ENCODE assay signal across 22 cellular contexts in the genomic region with DNA sequence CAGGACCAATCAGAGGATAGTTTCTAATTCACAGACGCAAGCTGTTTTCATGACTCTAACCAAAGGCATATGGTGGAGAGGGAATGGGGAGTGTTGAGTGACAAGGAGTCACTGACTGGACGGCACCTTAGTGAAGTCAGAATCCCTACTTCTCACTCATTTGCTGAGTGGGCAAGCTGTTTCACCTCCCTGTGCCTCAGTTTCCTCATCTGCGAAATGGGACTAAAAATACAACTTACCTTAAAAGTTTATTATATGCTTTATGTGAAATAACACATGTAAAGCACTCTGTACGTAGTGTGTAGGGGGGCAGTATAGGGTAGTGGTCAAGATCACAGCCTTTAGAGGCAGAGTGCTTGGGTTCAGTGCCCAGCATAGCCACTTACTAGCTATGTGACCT.
DNase-seq lines count a peak whose midpoint lies in the region; ATAC-seq and TF ChIP-seq lines count a peak whose summit lies in the region.
"Had no signal": no experiment of that assay in that cellular context is flagged by ENCODE, and none has a peak within 500 bp of the region (broad histone marks: within the 10 kb centered on the region; RNA-seq: fewer than 3 reads in every experiment).

No MANE protein-coding gene starts in this region.

- peak overlapping the region; percentile 75 for H3K14ac ChIP-seq in trophoblast cell (ENCODE audit: low read length)

- peaks cover 17 to 72% (median 39%) of the 10 kb centered on the region in 11 experiments; a peak in 18 of 22 replicates for H3K36me3 ChIP-seq in BLaER1 treated with 17β-estradiol and CSF1 and Interleukin-3, amounts not matched to agents 10 nM and 100 nM
- H3K36me3 ChIP-seq in PC-3 (ENCODE audit: low read depth, low read length) (no peaks in the 10 kb centered on the region), trophoblast cell (ENCODE audit: control insufficient read depth in 1 of 2, insufficient read depth in 2 of 2, low read length in 2 of 2) (peaks cover 2 to 11% of the 10 kb centered on the region in 2 experiments), prostate gland (no peaks in the 10 kb centered on the region)
- H3K36me3 ChIP-seq: ascending aorta, gastrocnemius medialis, HAP-1, lower lobe of right lung had no signal

- no TSS peak for BruUV-seq in PC-3 (replicated peaks; lab: Mats Ljungman, UMichigan)

- peak overlapping the region; percentile 75 for H2BK120ac ChIP-seq in trophoblast cell (ENCODE audit: insufficient read depth, low read length, poor library complexity)

- H3K4me3 ChIP-seq in BLaER1 treated with 17β-estradiol and CSF1 and Interleukin-3, amounts not matched to agents 10 nM and 100 nM: no peak overlapping the region
- H3K4me3 ChIP-seq in PC-3 (ENCODE audit: low read length): no peak overlapping the region
- no peak overlapping the region for H3K4me3 ChIP-seq in trophoblast cell (ENCODE audit: low read depth, low read length)
- no peak overlapping the region for H3K4me3 ChIP-seq in prostate gland
- H3K4me3 ChIP-seq: ascending aorta, esophagus muscularis mucosa, gastrocnemius medialis, HAP-1, lower lobe of right lung had no signal

- CTCF ChIA-PET in PC-3 (lab: Charles Lee): no interaction called here

- H2AK5ac ChIP-seq in trophoblast cell (ENCODE audit: low read length): peak overlapping the region; percentile 95

- H4K8ac ChIP-seq in trophoblast cell (ENCODE audit: low read depth, low read length): no peak overlapping the region

- H3F3A ChIP-seq in PC-3 (ENCODE audit: low read length, unreplicated experiment): no peaks in the 10 kb centered on the region

- H3K27ac ChIP-seq in BLaER1 treated with 17β-estradiol and CSF1 and Interleukin-3, amounts not matched to agents 10 nM and 100 nM: peak overlapping the region in 3 of 11 experiments; percentile 54 to 69 (median 65); a peak in 3 of 22 replicates
- H3K27ac ChIP-seq in PC-3 (ENCODE audit: low read length) (no peak overlapping the region), trophoblast cell (ENCODE audit: low read depth, low read length) (peak overlapping the region; percentile 75), prostate gland (no peak overlapping the region)
- H3K27ac ChIP-seq: ascending aorta, esophagus muscularis mucosa, gastrocnemius medialis, lower lobe of right lung, RWPE1 had no signal

- no CpG with 5 or more reads among the region's 4 CpGs for WGBS in trophoblast cell (ENCODE audit: extremely low coverage, insufficient coverage, insufficient read length)
- WGBS in prostate gland: 72% methylated on average over 4 of the region's 4 CpGs

- ATAC-seq in PC-3: no peak
- ATAC-seq: gastrocnemius medialis had no signal

- peak overlapping the region in 2 of 11 experiments; percentile 42 to 58; a peak in 2 of 22 replicates for H3K9ac ChIP-seq in BLaER1 treated with 17β-estradiol and CSF1 and Interleukin-3, amounts not matched to agents 10 nM and 100 nM
- H3K9ac ChIP-seq in PC-3 (ENCODE audit: low read length): no peak overlapping the region
- H3K9ac ChIP-seq in trophoblast cell (ENCODE audit: low read length): no peak overlapping the region

- no peaks in the 10 kb centered on the region for H3K9me2 ChIP-seq in PC-3 (replicated peaks; ENCODE audit: low read length)

- H3K18ac ChIP-seq in trophoblast cell (ENCODE audit: low read length): peak overlapping the region; percentile 80

- intact Hi-C loops in PC-3 (cut with micrococcal nuclease): no loop called here
- intact Hi-C loops in prostate gland (cut with DNase I): no loop called here

- peaks cover 18% of the 10 kb centered on the region for H3K79me1 ChIP-seq in trophoblast cell (ENCODE audit: low read length)

- H3K79me2 ChIP-seq in PC-3 (ENCODE audit: low read length): no peaks in the 10 kb centered on the region
- H3K79me2 ChIP-seq in trophoblast cell (ENCODE audit: control insufficient read depth, insufficient read depth, low read length, poor library complexity): peaks cover 3% of the 10 kb centered on the region

- H3K4me1 Mint-ChIP-seq in chondrocyte (ENCODE audit: low read depth) (peaks cover 58% of the 10 kb centered on the region), nephron progenitor cell (peaks cover 40% of the 10 kb centered on the region)

- H3K36me3 Mint-ChIP-seq in chondrocyte (ENCODE audit: low read depth): peaks cover 43% of the 10 kb centered on the region
- peaks cover 42% of the 10 kb centered on the region for H3K36me3 Mint-ChIP-seq in nephron progenitor cell (ENCODE audit: low read depth)
- H3K36me3 Mint-ChIP-seq: activated naive CD4-positive, alpha-beta T cell treated with anti-CD3 and anti-CD28 coated beads, Interleukin-2, amount 10 ng/mL, durations not matched to agents 7 days and 5 days; CD4-positive, CD25-positive, alpha-beta regulatory T cell had no signal

- H3K9me3 Mint-ChIP-seq in chondrocyte (ENCODE audit: low read depth) (no peaks in the 10 kb centered on the region), nephron progenitor cell (peaks cover 5% of the 10 kb centered on the region)
- H3K9me3 Mint-ChIP-seq: activated naive CD4-positive, alpha-beta T cell treated with anti-CD3 and anti-CD28 coated beads, Interleukin-2, amount 10 ng/mL, durations not matched to agents 7 days and 5 days; activated T-cell treated with anti-CD3 and anti-CD28 coated beads, Interleukin-2, amount 50 U/mL, for 24 hours had no signal

- TF ChIP-seq CTCF in PC-3 (conservative IDR thresholded peaks at IDR 0.05; ENCODE audit: low read depth, low read length) (no peak), chondrocyte (IDR thresholded peaks at IDR 0.05) (no peak), prostate gland (IDR thresholded peaks at IDR 0.05) (no peak), nephron progenitor cell (IDR thresholded peaks at IDR 0.05) (no peak)

- H2AFZ ChIP-seq in PC-3 (ENCODE audit: low read length) (no peak overlapping the region), trophoblast cell (ENCODE audit: insufficient read depth, low read length, poor library complexity) (no peak overlapping the region)

- TF ChIP-seq POLR2A in prostate gland (IDR thresholded peaks at IDR 0.05): no peak

- H3K23ac ChIP-seq in trophoblast cell (ENCODE audit: low read length): no peak overlapping the region

- peaks cover 3 to 7% (median 4%) of the 10 kb centered on the region in 11 experiments; a peak in 15 of 22 replicates for H3K9me3 ChIP-seq in BLaER1 treated with 17β-estradiol and CSF1 and Interleukin-3, amounts not matched to agents 10 nM and 100 nM (replicated peaks in 1 of 11)
- H3K9me3 ChIP-seq in PC-3 (ENCODE audit: low read length) (no peaks in the 10 kb centered on the region), trophoblast cell (ENCODE audit: insufficient read depth, low read depth, low read length) (peaks cover 2% of the 10 kb centered on the region), prostate gland (no peaks in the 10 kb centered on the region)
- H3K9me3 ChIP-seq: ascending aorta, esophagus muscularis mucosa, gastrocnemius medialis, HAP-1, lower lobe of right lung had no signal

- peak overlapping the region; percentile 96 for H2BK12ac ChIP-seq in trophoblast cell (ENCODE audit: low read length)

- POLR2A ChIA-PET in PC-3 (lab: Charles Lee; ENCODE audit: unreplicated experiment): interaction anchor here (0.6 kb wide), 3 partner anchors 9 to 54 kb away, joined by 3 to 7 read pairs (median 5); no protein-coding TSS in a partner anchor

- peak overlapping the region; percentile 86 for H2BK5ac ChIP-seq in trophoblast cell (ENCODE audit: low read depth, low read length, poor library complexity)

- peak overlapping the region; percentile 70 for H3K4ac ChIP-seq in trophoblast cell (ENCODE audit: low read depth, low read length)

- H4K20me1 ChIP-seq in BLaER1 treated with 17β-estradiol and CSF1 and Interleukin-3, amounts not matched to agents 10 nM and 100 nM: no peaks in the 10 kb centered on the region
- H4K20me1 ChIP-seq in PC-3 (ENCODE audit: low read length): no peaks in the 10 kb centered on the region

- peak overlapping the region in 6 of 11 experiments; percentile 46 to 90 (median 74); a peak in 12 of 22 replicates for H3K4me2 ChIP-seq in BLaER1 treated with 17β-estradiol and CSF1 and Interleukin-3, amounts not matched to agents 10 nM and 100 nM
- H3K4me2 ChIP-seq in PC-3 (ENCODE audit: low read length): peak overlapping the region; percentile 72
- H3K4me2 ChIP-seq in trophoblast cell (ENCODE audit: low read length): no peak overlapping the region

- peaks cover 34 to 67% (median 41%) of the 10 kb centered on the region in 10 experiments for H3K4me1 ChIP-seq in BLaER1 treated with 17β-estradiol and CSF1 and Interleukin-3, amounts not matched to agents 10 nM and 100 nM
- H3K4me1 ChIP-seq in PC-3 (ENCODE audit: insufficient read depth, low read length): peaks cover 19% of the 10 kb centered on the region
- peaks cover 13 to 16% of the 10 kb centered on the region in 2 experiments for H3K4me1 ChIP-seq in trophoblast cell (ENCODE audit: control insufficient read depth in 1 of 2, insufficient read depth in 2 of 2, low read length in 2 of 2)
- H3K4me1 ChIP-seq in prostate gland (replicated peaks): no peaks in the 10 kb centered on the region
- H3K4me1 ChIP-seq: ascending aorta, HAP-1 had no signal

- H4K12ac ChIP-seq in trophoblast cell (ENCODE audit: low read depth, low read length): no peak overlapping the region

- DNase-seq in PC-3 (no peak), chondrocyte (ENCODE audit: low spot score) (no peak), trophoblast cell (no peak), NCI-H748 (lab: John Stamatoyannopoulos, UW; ENCODE audit: unreplicated experiment) (no peak), NCI-H774 (lab: John Stamatoyannopoulos, UW) (no peak), prostate gland (ENCODE audit: low spot score) (no peak), nephron progenitor cell (no peak)
- DNase-seq: activated CD8-positive, alpha-beta memory T cell treated with anti-CD3 and anti-CD28 coated beads for 24 hours; activated naive CD4-positive, alpha-beta T cell treated with anti-CD3 and anti-CD28 coated beads, Interleukin-2, amount 10 ng/mL, durations not matched to agents 7 days and 5 days; activated T-cell treated with anti-CD3 and anti-CD28 coated beads, Interleukin-2, amount 50 U/mL, for 24 hours; CD4-positive, CD25-positive, alpha-beta regulatory T cell; cerebellar nuclear complex; effector CD4-positive, alpha-beta T cell; gastrocnemius medialis; kidney; lower lobe of right lung; nucleus accumbens had no signal

- no peaks in the 10 kb centered on the region for H3K27me3 ChIP-seq in BLaER1 treated with 17β-estradiol and CSF1 and Interleukin-3, amounts not matched to agents 10 nM and 100 nM
- H3K27me3 ChIP-seq in PC-3 (ENCODE audit: low read length) (no peaks in the 10 kb centered on the region), trophoblast cell (ENCODE audit: insufficient read depth, low read length) (no peaks in the 10 kb centered on the region), prostate gland (replicated peaks; ENCODE audit: insufficient read depth) (peaks cover 2% of the 10 kb centered on the region)
- H3K27me3 ChIP-seq: ascending aorta, gastrocnemius medialis had no signal

- no peak overlapping the region for H3K4me3 Mint-ChIP-seq in chondrocyte (ENCODE audit: unreplicated experiment)
- no peak overlapping the region for H3K4me3 Mint-ChIP-seq in nephron progenitor cell
- H3K4me3 Mint-ChIP-seq: activated naive CD4-positive, alpha-beta T cell treated with anti-CD3 and anti-CD28 coated beads, Interleukin-2, amount 10 ng/mL, durations not matched to agents 7 days and 5 days; activated T-cell treated with anti-CD3 and anti-CD28 coated beads, Interleukin-2, amount 50 U/mL, for 24 hours; CD4-positive, CD25-positive, alpha-beta regulatory T cell had no signal

- H4K91ac ChIP-seq in trophoblast cell (ENCODE audit: low read depth, low read length): peak overlapping the region; percentile 95

- H3K27me3 Mint-ChIP-seq in chondrocyte (ENCODE audit: low read depth): no peaks in the 10 kb centered on the region
- H3K27me3 Mint-ChIP-seq in nephron progenitor cell (ENCODE audit: low read depth, poor library complexity): peaks cover 7% of the 10 kb centered on the region

- H3K27ac Mint-ChIP-seq in chondrocyte (ENCODE audit: unreplicated experiment): peak overlapping the region; percentile 87
- no peak overlapping the region for H3K27ac Mint-ChIP-seq in nephron progenitor cell
- H3K27ac Mint-ChIP-seq: activated naive CD4-positive, alpha-beta T cell treated with anti-CD3 and anti-CD28 coated beads, Interleukin-2, amount 10 ng/mL, durations not matched to agents 7 days and 5 days; CD4-positive, CD25-positive, alpha-beta regulatory T cell had no signal
